Comparison of ENCODE assay signal across 1 cellular context in the genomic region with DNA sequence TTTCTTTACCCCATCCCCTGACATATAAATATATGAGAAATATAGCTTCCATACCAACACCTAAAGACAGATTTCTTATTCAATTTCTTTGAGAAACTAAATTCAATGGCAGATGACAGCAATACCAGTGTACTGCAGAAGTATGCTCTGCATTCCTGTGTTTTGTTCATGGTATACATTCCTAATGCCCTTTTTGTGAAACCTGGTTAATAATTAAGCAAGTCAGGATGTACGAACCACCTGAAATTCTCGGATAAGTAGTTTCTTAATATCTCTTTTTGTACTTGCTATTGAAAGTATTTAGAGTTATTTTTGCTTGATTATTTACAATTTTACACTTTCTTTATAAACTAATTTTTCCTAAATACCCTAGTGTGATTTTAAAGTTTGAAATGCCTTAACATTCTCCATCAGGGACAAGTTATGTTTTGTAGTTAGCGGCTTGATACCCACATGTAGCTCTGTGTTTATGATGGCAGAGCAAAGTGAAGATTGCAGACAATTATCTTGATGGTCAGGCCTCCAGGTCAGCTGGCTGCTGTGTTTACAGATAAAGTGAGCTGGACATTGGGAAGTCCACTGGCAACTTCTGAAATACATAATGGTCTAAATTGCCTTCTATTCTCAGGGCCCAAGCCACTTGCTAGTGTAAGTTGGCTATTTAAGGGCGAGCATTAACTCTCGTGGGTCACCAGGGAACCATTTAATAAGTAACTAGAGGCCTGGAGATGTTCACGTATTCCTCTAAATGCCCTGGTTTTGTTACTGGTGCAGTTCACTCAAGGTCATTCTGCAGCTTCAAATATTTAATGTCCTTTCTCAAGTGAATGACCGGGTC.
A peak's percentile ranks its signal among the peaks of the same experiment; 100 is the strongest.
TF ChIP-seq lines count a peak whose summit lies in the region.

No MANE protein-coding gene starts in this region.

TF ChIP-seq in HepG2, 621 proteins besides CTCF, POLR2A, EP300 and RAD21 (continued from another document and continues in another):
- TF ChIP-seq, protein P1, sequence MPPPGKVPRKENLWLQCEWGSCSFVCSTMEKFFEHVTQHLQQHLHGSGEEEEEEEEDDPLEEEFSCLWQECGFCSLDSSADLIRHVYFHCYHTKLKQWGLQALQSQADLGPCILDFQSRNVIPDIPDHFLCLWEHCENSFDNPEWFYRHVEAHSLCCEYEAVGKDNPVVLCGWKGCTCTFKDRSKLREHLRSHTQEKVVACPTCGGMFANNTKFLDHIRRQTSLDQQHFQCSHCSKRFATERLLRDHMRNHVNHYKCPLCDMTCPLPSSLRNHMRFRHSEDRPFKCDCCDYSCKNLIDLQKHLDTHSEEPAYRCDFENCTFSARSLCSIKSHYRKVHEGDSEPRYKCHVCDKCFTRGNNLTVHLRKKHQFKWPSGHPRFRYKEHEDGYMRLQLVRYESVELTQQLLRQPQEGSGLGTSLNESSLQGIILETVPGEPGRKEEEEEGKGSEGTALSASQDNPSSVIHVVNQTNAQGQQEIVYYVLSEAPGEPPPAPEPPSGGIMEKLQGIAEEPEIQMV (CRISPR knock-in tag; IDR thresholded peaks at IDR 0.05; ENCODE audit: low read depth): 0 out of 2 replicates have a peak, but pooled peaks have one; percentile 37
- TF ChIP-seq CBX5 (CRISPR knock-in tag; IDR thresholded peaks at IDR 0.05; ENCODE audit: borderline replicate concordance): peak; percentile 82; the same call in 1 of the 2 replicates
- no peak for TF ChIP-seq IRF1 (CRISPR knock-in tag; IDR thresholded peaks at IDR 0.05; ENCODE audit: low read depth)
- no peak for TF ChIP-seq ZNF180 (CRISPR knock-in tag; IDR thresholded peaks at IDR 0.05; ENCODE audit: borderline replicate concordance, low read depth)
- TF ChIP-seq MXD4 (CRISPR knock-in tag; IDR thresholded peaks at IDR 0.05): no peak; the same call in 1 of the 2 replicates
- TF ChIP-seq, protein P2, sequence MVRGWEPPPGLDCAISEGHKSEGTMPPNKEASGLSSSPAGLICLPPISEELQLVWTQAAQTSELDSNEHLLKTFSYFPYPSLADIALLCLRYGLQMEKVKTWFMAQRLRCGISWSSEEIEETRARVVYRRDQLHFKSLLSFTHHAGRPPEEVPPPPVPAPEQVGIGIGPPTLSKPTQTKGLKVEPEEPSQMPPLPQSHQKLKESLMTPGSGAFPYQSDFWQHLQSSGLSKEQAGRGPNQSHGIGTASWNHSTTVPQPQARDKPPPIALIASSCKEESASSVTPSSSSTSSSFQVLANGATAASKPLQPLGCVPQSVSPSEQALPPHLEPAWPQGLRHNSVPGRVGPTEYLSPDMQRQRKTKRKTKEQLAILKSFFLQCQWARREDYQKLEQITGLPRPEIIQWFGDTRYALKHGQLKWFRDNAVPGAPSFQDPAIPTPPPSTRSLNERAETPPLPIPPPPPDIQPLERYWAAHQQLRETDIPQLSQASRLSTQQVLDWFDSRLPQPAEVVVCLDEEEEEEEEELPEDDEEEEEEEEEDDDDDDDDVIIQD (CRISPR knock-in tag; IDR thresholded peaks at IDR 0.05; ENCODE audit: low read depth): peak; percentile 76
- TF ChIP-seq GATA4 (IDR thresholded peaks at IDR 0.05; ENCODE audit: borderline replicate concordance, low read depth): peak; percentile 86; the same call in 1 of the 2 replicates
- TF ChIP-seq JDP2 (CRISPR knock-in tag; IDR thresholded peaks at IDR 0.05; ENCODE audit: borderline replicate concordance): no peak
- 0 out of 2 replicates have a peak, but pooled peaks have one; percentile 40 for TF ChIP-seq ZBTB25 (CRISPR knock-in tag; IDR thresholded peaks at IDR 0.05)
- TF ChIP-seq ZNF362 (CRISPR knock-in tag; IDR thresholded peaks at IDR 0.05; ENCODE audit: borderline replicate concordance): peak; percentile 19; the same call in 1 of the 2 replicates
- no peak; the same call in 1 of the 2 replicates for TF ChIP-seq ZNF574 (CRISPR knock-in tag; IDR thresholded peaks at IDR 0.05)
- TF ChIP-seq SKI (IDR thresholded peaks at IDR 0.05; ENCODE audit: partially characterized antibody): peak; percentile 30
- no peak for TF ChIP-seq AGO1 (IDR thresholded peaks at IDR 0.05; ENCODE audit: low read depth, low read length, poor library complexity, severe bottlenecking)
- TF ChIP-seq ARID4A (CRISPR knock-in tag; IDR thresholded peaks at IDR 0.05; ENCODE audit: borderline replicate concordance): peak; percentile 67; the same call in 1 of the 2 replicates
- TF ChIP-seq SAP130 (CRISPR knock-in tag; IDR thresholded peaks at IDR 0.05; ENCODE audit: low read depth): peak; percentile 87
- TF ChIP-seq CCDC6 (CRISPR knock-in tag; IDR thresholded peaks at IDR 0.05): 0 out of 2 replicates have a peak, but pooled peaks have one; percentile 30
- TF ChIP-seq SMYD3 (CRISPR knock-in tag; IDR thresholded peaks at IDR 0.05): no peak
- TF ChIP-seq, protein P3, sequence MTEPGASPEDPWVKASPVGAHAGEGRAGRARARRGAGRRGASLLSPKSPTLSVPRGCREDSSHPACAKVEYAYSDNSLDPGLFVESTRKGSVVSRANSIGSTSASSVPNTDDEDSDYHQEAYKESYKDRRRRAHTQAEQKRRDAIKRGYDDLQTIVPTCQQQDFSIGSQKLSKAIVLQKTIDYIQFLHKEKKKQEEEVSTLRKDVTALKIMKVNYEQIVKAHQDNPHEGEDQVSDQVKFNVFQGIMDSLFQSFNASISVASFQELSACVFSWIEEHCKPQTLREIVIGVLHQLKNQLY (CRISPR knock-in tag; IDR thresholded peaks at IDR 0.05): 0 out of 2 replicates have a peak, but pooled peaks have one; percentile 29
- TF ChIP-seq NAIF1 (CRISPR knock-in tag; IDR thresholded peaks at IDR 0.05; ENCODE audit: borderline replicate concordance): 0 out of 2 replicates have a peak, but pooled peaks have one; percentile 45
- peak; percentile 89 for TF ChIP-seq ZNF503 (CRISPR knock-in tag; IDR thresholded peaks at IDR 0.05)
- TF ChIP-seq ZNF841 (CRISPR knock-in tag; IDR thresholded peaks at IDR 0.05; ENCODE audit: borderline replicate concordance): no peak
- peak; percentile 40; the same call in 1 of the 2 replicates for TF ChIP-seq HBP1 (CRISPR knock-in tag; IDR thresholded peaks at IDR 0.05; ENCODE audit: low read depth)
- peak; percentile 60; the same call in 1 of the 2 replicates for TF ChIP-seq CREM (IDR thresholded peaks at IDR 0.05)
- TF ChIP-seq CREM (CRISPR knock-in tag; IDR thresholded peaks at IDR 0.05): no peak
- TF ChIP-seq ZNF552 (CRISPR knock-in tag; IDR thresholded peaks at IDR 0.05; ENCODE audit: borderline replicate concordance): no peak
- TF ChIP-seq NFKBIZ (CRISPR knock-in tag; IDR thresholded peaks at IDR 0.05): peak; percentile 77
- TF ChIP-seq NFIC (IDR thresholded peaks at IDR 0.05; ENCODE audit: low read length): peak; percentile 43; the same call in 1 of the 2 replicates
- TF ChIP-seq ZNF816 (CRISPR knock-in tag; IDR thresholded peaks at IDR 0.05; ENCODE audit: borderline replicate concordance): peak; percentile 55; the same call in 1 of the 2 replicates
- TF ChIP-seq ZNF670 (CRISPR knock-in tag; IDR thresholded peaks at IDR 0.05; ENCODE audit: borderline replicate concordance): peak; percentile 62; the same call in 1 of the 2 replicates
- peak; percentile 92 for TF ChIP-seq ZMYM4 (CRISPR knock-in tag; IDR thresholded peaks at IDR 0.05)
- no peak for TF ChIP-seq ZBTB34 (CRISPR knock-in tag; IDR thresholded peaks at IDR 0.05)
